Comparison of ENCODE assay signal across 1 cellular context in the genomic region with DNA sequence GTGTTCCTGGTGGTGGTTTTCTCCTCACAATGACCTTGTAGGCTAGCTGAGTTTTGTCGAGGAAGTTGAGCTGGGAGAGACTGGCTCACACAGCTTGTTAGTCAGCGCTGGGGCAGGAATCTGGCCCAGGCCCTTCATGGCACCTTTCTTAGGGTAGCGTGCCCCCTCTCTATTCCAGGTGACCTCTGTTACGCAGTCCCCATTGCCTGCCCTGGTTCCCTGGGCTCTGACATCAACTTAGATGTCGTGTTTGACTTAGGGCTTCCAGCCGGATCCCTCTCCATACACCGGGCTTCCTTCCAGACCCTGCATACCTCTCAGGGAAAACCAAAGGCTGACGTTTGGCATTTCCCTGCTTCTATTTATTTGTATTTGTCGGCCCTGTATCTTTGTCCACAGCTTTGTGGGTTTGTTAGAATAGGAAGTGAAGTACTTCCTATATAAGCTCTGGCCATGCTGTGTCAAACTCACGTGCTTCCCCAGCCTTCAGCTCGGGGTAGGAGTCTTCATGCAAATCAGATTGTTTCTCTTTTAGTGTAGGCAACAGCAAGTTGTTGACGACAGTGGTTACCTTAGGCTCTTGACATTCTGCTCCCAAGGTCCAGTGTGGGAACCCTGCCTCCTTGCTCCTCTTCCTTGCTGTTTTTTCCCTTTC.
TF ChIP-seq lines count a peak whose summit lies in the region.

No MANE protein-coding gene starts in this region.

TF ChIP-seq in K562, 482 proteins besides CTCF, POLR2A, EP300 and RAD21 (continued from another document):
- TF ChIP-seq MGA (IDR thresholded peaks at IDR 0.05) (peak; percentile 56; the same call in 1 of the 2 replicates), HDAC2 (IDR thresholded peaks at IDR 0.05) (peak; percentile 65; the same call in 1 of the 2 replicates), L3MBTL2 (IDR thresholded peaks at IDR 0.05) (peak; percentile 65), ZNF592 (IDR thresholded peaks at IDR 0.05) (peak; percentile 45; the same call in 1 of the 2 replicates), FOXJ2 (tag; IDR thresholded peaks at IDR 0.05) (peak; percentile 88), ELF1 (tag; IDR thresholded peaks at IDR 0.05) (peak; percentile 71; the same call in 1 of the 2 replicates)
